ENCODE assay signal across 28 cellular contexts in the genomic region with DNA sequence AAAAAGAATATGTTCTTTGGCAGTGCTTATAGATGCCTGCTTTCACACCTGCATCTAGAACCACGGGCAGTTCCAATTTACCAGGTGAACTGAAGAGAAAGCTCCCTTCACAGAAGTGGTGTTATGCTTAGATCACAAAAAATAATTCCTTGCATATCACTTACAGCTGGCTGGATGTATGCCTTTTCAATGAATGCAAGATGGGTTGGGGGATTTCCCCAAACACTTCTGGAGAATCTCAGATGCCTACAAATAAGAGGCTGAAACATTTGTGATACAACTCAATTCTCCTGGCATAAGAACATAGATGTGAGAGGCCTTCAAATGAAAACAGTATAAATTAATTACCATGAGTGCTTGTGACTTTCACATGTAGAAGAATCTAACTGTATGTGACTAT. TPM values are rescaled to one million over a fixed set of nuclear protein-coding genes. Genes with fewer than 3 reads are reported as not detected.
"Had no signal": no experiment of that assay in that cellular context is flagged by ENCODE, and none has a peak within 500 bp of the region (broad histone marks: within the 10 kb centered on the region; RNA-seq: fewer than 3 reads in every experiment).

No MANE protein-coding gene starts in this region.

- H3K4me1 Mint-ChIP-seq: naive B cell had no signal

- H3K27ac Mint-ChIP-seq: mesothelial cell of epicardium, naive B cell had no signal

- ATAC-seq: gastrocnemius medialis, heart right ventricle, left colon, left lung, left ventricle myocardium superior, lower lobe of right lung, mucosa of descending colon had no signal

- H3K4me3 Mint-ChIP-seq: mesothelial cell of epicardium, naive B cell had no signal

- H3K36me3 Mint-ChIP-seq: mesothelial cell of epicardium had no signal

- DNase-seq: dermis blood vessel endothelial cell; dorsolateral prefrontal cortex; effector CD4-positive, alpha-beta T cell; effector memory CD4-positive, alpha-beta T cell; foreskin fibroblast; foreskin melanocyte; gastrocnemius medialis; glutamatergic neuron; head of caudate nucleus; heart right ventricle; hippocampal formation; islet precursor cell; kidney; kidney glomerular epithelial cell; left colon; left lung; left ventricle myocardium superior; lower lobe of right lung; mesenchymal stem cell; mucosa of descending colon; naive B cell had no signal

RNA-seq across cellular contexts. Expression of a gene that starts 26.8 kb away (rescaled TPM):
- total RNA-seq: dorsolateral prefrontal cortex, endothelial cell of umbilical vein, epithelial cell of proximal tubule, esophagus muscularis mucosa, left colon, left ventricle myocardium superior, lower leg skin, mesenteric fat pad, mesothelial cell of epicardium, myocyte had no signal
